ENCODE assay signal across 26 cellular contexts in the genomic region with DNA sequence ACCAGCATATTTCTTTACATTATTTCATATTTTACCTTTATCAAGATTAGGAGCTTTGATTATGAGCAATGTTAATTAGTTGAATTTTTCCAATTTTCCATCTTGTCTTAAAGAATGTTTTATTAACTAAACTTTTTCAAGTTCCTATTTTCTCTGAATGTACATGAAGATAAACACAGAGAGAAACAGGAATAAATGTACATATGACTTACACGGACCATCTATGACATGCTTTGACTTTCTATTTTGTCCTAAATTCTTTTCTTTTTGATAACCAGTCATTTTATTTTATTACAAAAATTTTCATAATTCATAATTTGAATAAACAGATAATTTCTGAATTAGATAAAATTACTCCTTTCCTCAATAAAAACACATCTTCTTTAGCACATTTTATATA.
DNase-seq lines count a peak whose midpoint lies in the region; ATAC-seq, FAIRE-seq and TF ChIP-seq lines count a peak whose summit lies in the region.
"Had no signal": no experiment of that assay in that cellular context is flagged by ENCODE, and none has a peak within 500 bp of the region (broad histone marks: within the 10 kb centered on the region; RNA-seq: fewer than 3 reads in every experiment).

No MANE protein-coding gene starts in this region.

- no peak overlapping the region for H3K4me3 Mint-ChIP-seq in astrocyte (ENCODE audit: unreplicated experiment)
- no peak overlapping the region for H3K4me3 Mint-ChIP-seq in naive thymus-derived CD8-positive, alpha-beta T cell
- H3K4me3 Mint-ChIP-seq: CD8-positive, alpha-beta T cell; dendritic cell treated with granulocyte-macrophage colony-stimulating factor and Interleukin-4, amounts not matched to agents 40 ng/mL and 50 ng/mL, for 4 days; T-helper 17 cell had no signal

- H3K27ac ChIP-seq in HEK293 (ENCODE audit: extremely low read depth, low read depth, low read length) (no peak overlapping the region), astrocyte (ENCODE audit: low read depth, low read length) (no peak overlapping the region)
- H3K27ac ChIP-seq: 22Rv1, SK-N-MC, tibial nerve had no signal

- DNase-seq in DMS 273 (lab: John Stamatoyannopoulos, UW; ENCODE audit: unreplicated experiment): peak; percentile 21
- no peak for DNase-seq in DMS 273 treated with DMSO at 0.1 percent for 48 hours (lab: John Stamatoyannopoulos, UW)
- peak; percentile 8 for DNase-seq in astrocyte (ENCODE audit: low read depth)
- DNase-seq in left kidney (ENCODE audit: low read depth, low spot score): peak; percentile 29
- no peak for DNase-seq in left ventricle myocardium superior
- DNase-seq in naive thymus-derived CD8-positive, alpha-beta T cell: no peak
- no peak for DNase-seq in NCI-H2196 treated with DMSO at 0.1 percent for 48 hours (lab: John Stamatoyannopoulos, UW; ENCODE audit: unreplicated experiment)
- DNase-seq: activated gamma-delta T cell treated with Interleukin-2 at 50 U/mL for 16 hours; CD8-positive, alpha-beta T cell; DMS153; GF-D8; NCI-H1092; NCI-H2081; NCI-H510A treated with DMSO at 0.1 percent for 48 hours; T-helper 17 cell had no signal

- no peaks in the 10 kb centered on the region for H3K4me1 Mint-ChIP-seq in astrocyte (ENCODE audit: low read depth, unreplicated experiment)
- H3K4me1 Mint-ChIP-seq in naive thymus-derived CD8-positive, alpha-beta T cell: no peaks in the 10 kb centered on the region
- H3K4me1 Mint-ChIP-seq: T-helper 17 cell had no signal

- no peaks in the 10 kb centered on the region for H3K4me1 ChIP-seq in HEK293 (ENCODE audit: control insufficient read depth, insufficient read depth, low read length)
- H3K4me1 ChIP-seq in astrocyte (ENCODE audit: insufficient read depth, low read length): no peaks in the 10 kb centered on the region
- H3K4me1 ChIP-seq: tibial nerve had no signal

- H3K36me3 ChIP-seq in HEK293 (ENCODE audit: control insufficient read depth in 2 of 2, insufficient read depth in 1 of 2, low read length in 2 of 2): no peaks in the 10 kb centered on the region
- no peaks in the 10 kb centered on the region for H3K36me3 ChIP-seq in astrocyte (ENCODE audit: insufficient read depth, low read length)
- H3K36me3 ChIP-seq: tibial nerve had no signal

- H3K9me3 ChIP-seq in HEK293 (ENCODE audit: control insufficient read depth, insufficient read depth, low read depth, low read length): peaks cover 2% of the 10 kb centered on the region; the same call in 1 of the 2 replicates
- H3K9me3 ChIP-seq in astrocyte (ENCODE audit: insufficient read depth, low read depth, low read length): peaks cover 2% of the 10 kb centered on the region
- H3K9me3 ChIP-seq: tibial nerve had no signal

- POLR2A ChIA-PET in HEK293 (lab: Yijun Ruan, JAX): no interaction called here
- POLR2A ChIA-PET in naive thymus-derived CD8-positive, alpha-beta T cell (lab: Charles Lee): no interaction called here

- no peaks in the 10 kb centered on the region for H3K27me3 ChIP-seq in astrocyte (ENCODE audit: insufficient read depth, low read length)
- H3K27me3 ChIP-seq: tibial nerve had no signal

- H4K20me1 ChIP-seq in astrocyte (ENCODE audit: insufficient read depth, low read length): no peaks in the 10 kb centered on the region

- H3K9me3 Mint-ChIP-seq in astrocyte (ENCODE audit: unreplicated experiment): peaks cover 9% of the 10 kb centered on the region
- peaks cover 0 to 28% (median 14%) of the 10 kb centered on the region in 9 donors for H3K9me3 Mint-ChIP-seq in naive thymus-derived CD8-positive, alpha-beta T cell

- H3K4me3 ChIP-seq in HEK293 (ENCODE audit: low read depth, low read length) (no peak overlapping the region), astrocyte (ENCODE audit: insufficient read depth, low read depth, low read length) (no peak overlapping the region)
- H3K4me3 ChIP-seq: lung, SK-N-MC, tibial nerve had no signal

- CTCF ChIA-PET in HEK293 (lab: Yijun Ruan, JAX): interaction anchor here (0.9 kb wide), 1 partner anchor 1423 kb away, joined by 3 read pairs; no protein-coding TSS in a partner anchor

- H3K36me3 Mint-ChIP-seq in astrocyte (ENCODE audit: low read depth, unreplicated experiment): no peaks in the 10 kb centered on the region
- peaks cover 0 to 7% (median 0%) of the 10 kb centered on the region in 3 donors for H3K36me3 Mint-ChIP-seq in naive thymus-derived CD8-positive, alpha-beta T cell
- H3K36me3 Mint-ChIP-seq: CD8-positive, alpha-beta T cell had no signal

- H3K27ac Mint-ChIP-seq in astrocyte (ENCODE audit: unreplicated experiment): no peak overlapping the region
- H3K27ac Mint-ChIP-seq in naive thymus-derived CD8-positive, alpha-beta T cell: no peak overlapping the region
- H3K27ac Mint-ChIP-seq: CD8-positive, alpha-beta T cell; dendritic cell treated with granulocyte-macrophage colony-stimulating factor and Interleukin-4, amounts not matched to agents 40 ng/mL and 50 ng/mL, for 4 days; progenitor cell of endocrine pancreas; T-helper 17 cell had no signal

- H2AFZ ChIP-seq in astrocyte (ENCODE audit: low read depth, low read length): no peak overlapping the region

- no peak for FAIRE-seq in astrocyte (lab: Jason Lieb, UNC)
- FAIRE-seq: bronchial epithelial cell, H1, HTR-8/SVneo, keratinocyte had no signal

- intact Hi-C loops in left ventricle myocardium superior (cut with micrococcal nuclease): no loop called here

- H3K27me3 Mint-ChIP-seq in astrocyte (ENCODE audit: low read depth, unreplicated experiment): no peaks in the 10 kb centered on the region
- no peaks in the 10 kb centered on the region for H3K27me3 Mint-ChIP-seq in naive thymus-derived CD8-positive, alpha-beta T cell
- H3K27me3 Mint-ChIP-seq: dendritic cell treated with granulocyte-macrophage colony-stimulating factor and Interleukin-4, amounts not matched to agents 40 ng/mL and 50 ng/mL, for 4 days; progenitor cell of endocrine pancreas; T-helper 17 cell had no signal

- ATAC-seq in left ventricle myocardium superior: no peak
- no peak for ATAC-seq in naive thymus-derived CD8-positive, alpha-beta T cell
- ATAC-seq: CD8-positive, alpha-beta T cell; T-helper 17 cell had no signal

- no peak overlapping the region for H3K4me2 ChIP-seq in astrocyte (ENCODE audit: low read length)

- H3K9ac ChIP-seq in astrocyte (ENCODE audit: low read length): no peak overlapping the region

- H3K79me2 ChIP-seq in astrocyte (ENCODE audit: insufficient read depth, low read length): no peaks in the 10 kb centered on the region

- no peak for TF ChIP-seq CTCF in HEK293 (tag by site-specific recombination; IDR thresholded peaks at IDR 0.05)
- no peak for TF ChIP-seq CTCF in astrocyte (IDR thresholded peaks at IDR 0.05; ENCODE audit: insufficient read depth, low read depth, low read length)

TF ChIP-seq in HEK293, 187 proteins besides CTCF, POLR2A, EP300 and RAD21 (continues in another document):
- TF ChIP-seq ZNF830 (tag by site-specific recombination; IDR thresholded peaks at IDR 0.05; ENCODE audit: low read depth) (no peak), ZNF112 (tag by site-specific recombination; IDR thresholded peaks at IDR 0.05) (peak; percentile 34; the same call in 1 of the 2 replicates), ZNF404 (tag by site-specific recombination; IDR thresholded peaks at IDR 0.05) (no peak), YY1 (tag by site-specific recombination; IDR thresholded peaks at IDR 0.05) (no peak), ZFP3 (tag by site-specific recombination; IDR thresholded peaks at IDR 0.05; ENCODE audit: low read depth) (no peak), ZNF174 (tag by site-specific recombination; IDR thresholded peaks at IDR 0.05) (no peak)
- TF ChIP-seq, protein P1, sequence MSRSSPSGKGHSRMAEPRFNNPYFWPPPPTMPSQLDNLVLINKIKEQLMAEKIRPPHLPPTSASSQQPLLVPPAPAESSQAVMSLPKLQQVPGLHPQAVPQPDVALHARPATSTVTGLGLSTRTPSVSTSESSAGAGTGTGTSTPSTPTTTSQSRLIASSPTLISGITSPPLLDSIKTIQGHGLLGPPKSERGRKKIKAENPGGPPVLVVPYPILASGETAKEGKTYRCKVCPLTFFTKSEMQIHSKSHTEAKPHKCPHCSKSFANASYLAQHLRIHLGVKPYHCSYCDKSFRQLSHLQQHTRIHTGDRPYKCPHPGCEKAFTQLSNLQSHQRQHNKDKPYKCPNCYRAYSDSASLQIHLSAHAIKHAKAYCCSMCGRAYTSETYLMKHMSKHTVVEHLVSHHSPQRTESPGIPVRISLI (tag by site-specific recombination; IDR thresholded peaks at IDR 0.05): no peak
- TF ChIP-seq, protein P2, sequence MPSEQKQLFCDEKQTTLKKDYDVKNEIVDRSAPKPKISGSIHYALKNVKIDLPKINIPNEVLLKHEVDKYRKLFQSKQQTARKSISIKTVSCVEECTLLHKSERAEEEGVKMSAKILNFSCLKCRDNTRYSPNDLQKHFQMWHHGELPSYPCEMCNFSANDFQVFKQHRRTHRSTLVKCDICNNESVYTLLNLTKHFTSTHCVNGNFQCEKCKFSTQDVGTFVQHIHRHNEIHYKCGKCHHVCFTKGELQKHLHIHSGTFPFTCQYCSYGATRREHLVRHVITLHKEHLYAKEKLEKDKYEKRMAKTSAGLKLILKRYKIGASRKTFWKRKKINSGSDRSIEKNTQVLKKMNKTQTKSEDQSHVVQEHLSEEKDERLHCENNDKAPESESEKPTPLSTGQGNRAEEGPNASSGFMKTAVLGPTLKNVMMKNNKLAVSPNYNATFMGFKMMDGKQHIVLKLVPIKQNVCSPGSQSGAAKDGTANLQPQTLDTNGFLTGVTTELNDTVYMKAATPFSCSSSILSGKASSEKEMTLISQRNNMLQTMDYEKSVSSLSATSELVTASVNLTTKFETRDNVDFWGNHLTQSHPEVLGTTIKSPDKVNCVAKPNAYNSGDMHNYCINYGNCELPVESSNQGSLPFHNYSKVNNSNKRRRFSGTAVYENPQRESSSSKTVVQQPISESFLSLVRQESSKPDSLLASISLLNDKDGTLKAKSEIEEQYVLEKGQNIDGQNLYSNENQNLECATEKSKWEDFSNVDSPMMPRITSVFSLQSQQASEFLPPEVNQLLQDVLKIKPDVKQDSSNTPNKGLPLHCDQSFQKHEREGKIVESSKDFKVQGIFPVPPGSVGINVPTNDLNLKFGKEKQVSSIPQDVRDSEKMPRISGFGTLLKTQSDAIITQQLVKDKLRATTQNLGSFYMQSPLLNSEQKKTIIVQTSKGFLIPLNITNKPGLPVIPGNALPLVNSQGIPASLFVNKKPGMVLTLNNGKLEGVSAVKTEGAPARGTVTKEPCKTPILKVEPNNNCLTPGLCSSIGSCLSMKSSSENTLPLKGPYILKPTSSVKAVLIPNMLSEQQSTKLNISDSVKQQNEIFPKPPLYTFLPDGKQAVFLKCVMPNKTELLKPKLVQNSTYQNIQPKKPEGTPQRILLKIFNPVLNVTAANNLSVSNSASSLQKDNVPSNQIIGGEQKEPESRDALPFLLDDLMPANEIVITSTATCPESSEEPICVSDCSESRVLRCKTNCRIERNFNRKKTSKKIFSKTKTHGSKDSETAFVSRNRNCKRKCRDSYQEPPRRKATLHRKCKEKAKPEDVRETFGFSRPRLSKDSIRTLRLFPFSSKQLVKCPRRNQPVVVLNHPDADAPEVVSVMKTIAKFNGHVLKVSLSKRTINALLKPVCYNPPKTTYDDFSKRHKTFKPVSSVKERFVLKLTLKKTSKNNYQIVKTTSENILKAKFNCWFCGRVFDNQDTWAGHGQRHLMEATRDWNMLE (tag by site-specific recombination; conservative IDR thresholded peaks at IDR 0.05; ENCODE audit: low read depth): 0 out of 2 replicates have a peak, but pooled peaks have one; percentile 41

Comparison
In these comparisons a context has a peak if more than half of its experiments do, and no peak if none do; other contexts are left out.
1. DNase-seq: peak in DMS 273 (single experiment), astrocyte (single experiment) and left kidney (single experiment); none in DMS 273 treated with DMSO at 0.1 percent for 48 hours (single experiment), left ventricle myocardium superior (single experiment), naive thymus-derived CD8-positive, alpha-beta T cell (0 of 10) and NCI-H2196 treated with DMSO at 0.1 percent for 48 hours (single experiment).